ENCODE assay signal across 22 cellular contexts in genomic region chr20:7147220-7147601, GRCh38.
DNase-seq lines count a peak whose midpoint lies in the region; ATAC-seq and TF ChIP-seq lines count a peak whose summit lies in the region.
"Had no signal": no experiment of that assay in that cellular context is flagged by ENCODE, and none has a peak within 500 bp of the region (broad histone marks: within the 10 kb centered on the region; RNA-seq: fewer than 3 reads in every experiment).

No MANE protein-coding gene starts in this region.

- H3K4me1 ChIP-seq in hepatocyte (ENCODE audit: insufficient read depth) (peaks cover 6% of the 10 kb centered on the region), neuronal stem cell (ENCODE audit: control insufficient read depth in 2 of 2, insufficient read depth in 1 of 2, low read depth in 1 of 2, low read length in 2 of 2) (peaks cover 0 to 15% of the 10 kb centered on the region in 2 donors)
- H3K4me1 ChIP-seq: esophagus squamous epithelium, gastrocnemius medialis, upper lobe of left lung had no signal

- no peak overlapping the region for H3K23ac ChIP-seq in neuronal stem cell (ENCODE audit: low read depth, low read length, poor library complexity)

- no peaks in the 10 kb centered on the region for H4K20me1 ChIP-seq in hepatocyte (ENCODE audit: insufficient read depth, poor library complexity, severe bottlenecking)

- H3K9me3 ChIP-seq in hepatocyte (ENCODE audit: low read depth) (no peaks in the 10 kb centered on the region), neuronal stem cell (replicated peaks in 1 of 2; ENCODE audit: control insufficient read depth in 2 of 2, insufficient read depth in 1 of 2, low read depth in 1 of 2, low read length in 2 of 2) (no peaks in the 10 kb centered on the region)
- H3K9me3 ChIP-seq: esophagus squamous epithelium, gastrocnemius medialis, MG63, upper lobe of left lung had no signal

- H3K79me1 ChIP-seq in neuronal stem cell (ENCODE audit: low read depth, low read length) = no peaks in the 10 kb centered on the region

- H3K4me2 ChIP-seq in hepatocyte (peak overlapping the region; percentile 45), neuronal stem cell (ENCODE audit: insufficient read depth, low read length, poor library complexity, severe bottlenecking) (peak overlapping the region; percentile 21)

- H3K27ac ChIP-seq in hepatocyte = no peak overlapping the region
- H3K27ac ChIP-seq in neuronal stem cell (replicated peaks; ENCODE audit: low read length) = peak overlapping the region; percentile 62
- H3K27ac ChIP-seq: esophagus squamous epithelium, gastrocnemius medialis, upper lobe of left lung had no signal

- H2AK5ac ChIP-seq in neuronal stem cell (ENCODE audit: low read depth, low read length) = no peak overlapping the region

- H4K8ac ChIP-seq in neuronal stem cell (ENCODE audit: low read depth, low read length) = no peak overlapping the region

- WGBS in hepatocyte (ENCODE audit: low lambda C conversion rate, missing lambda C conversion rate) = 19% methylated on average over 4 of the region's 4 CpGs
- WGBS in neuronal stem cell (ENCODE audit: extremely low coverage in 2 of 2, insufficient read length in 2 of 2, insufficient replicate concordance in 1 of 2), 2 donors = no CpG with 5 or more reads among the region's 4 CpGs

- H2BK5ac ChIP-seq in neuronal stem cell (ENCODE audit: low read length) = no peak overlapping the region

- H3K79me2 ChIP-seq in hepatocyte = no peaks in the 10 kb centered on the region

- no peak for TF ChIP-seq CTCF in hepatocyte (IDR thresholded peaks at IDR 0.05; ENCODE audit: poor library complexity)

- H3K9me2 ChIP-seq in hepatocyte (replicated peaks; ENCODE audit: insufficient read depth) = no peaks in the 10 kb centered on the region

- H2AFZ ChIP-seq in hepatocyte = no peak overlapping the region
- no peak overlapping the region for H2AFZ ChIP-seq in neuronal stem cell (ENCODE audit: low read length)

- H2BK120ac ChIP-seq in neuronal stem cell (ENCODE audit: low read depth, low read length) = no peak overlapping the region

- H3K14ac ChIP-seq in neuronal stem cell (ENCODE audit: low read length) = no peak overlapping the region

- H3K4me3 ChIP-seq in hepatocyte (no peak overlapping the region), neuronal stem cell (ENCODE audit: low read length in 2 of 2) (no peak overlapping the region)
- H3K4me3 ChIP-seq: esophagus squamous epithelium, gastrocnemius medialis, MG63, upper lobe of left lung had no signal

- H2BK15ac ChIP-seq in neuronal stem cell (ENCODE audit: low read length) = no peak overlapping the region

- no peaks in the 10 kb centered on the region for H3K27me3 ChIP-seq in hepatocyte
- H3K27me3 ChIP-seq in neuronal stem cell (ENCODE audit: control insufficient read depth in 3 of 3, insufficient read depth in 3 of 3, low read depth in 1 of 3, low read length in 3 of 3) = no peaks in the 10 kb centered on the region
- H3K27me3 ChIP-seq: esophagus squamous epithelium, gastrocnemius medialis, MG63, upper lobe of left lung had no signal

- peak; percentile 46 for DNase-seq in NCI-H748 (lab: John Stamatoyannopoulos, UW; ENCODE audit: unreplicated experiment)
- DNase-seq in NCI-H748 treated with DMSO at 0.1 percent for 48 hours (lab: John Stamatoyannopoulos, UW) = no peak
- peak; percentile 55 for DNase-seq in amniotic epithelial cell (ENCODE audit: low read depth)
- DNase-seq in hepatocyte (ENCODE audit: low spot score) = peak; percentile 7
- peak; percentile 46 for DNase-seq in neuronal stem cell (ENCODE audit: low spot score)
- DNase-seq in pons (ENCODE audit: low spot score) = no peak
- DNase-seq: activated CD8-positive, alpha-beta T cell treated with anti-CD3 and anti-CD28 coated beads, Interleukin-2, amount 10 ng/mL, durations not matched to agents 7 days and 5 days; activated gamma-delta T cell; CD4-positive, alpha-beta memory T cell; DMS79; effector memory CD8-positive, alpha-beta T cell; esophagus squamous epithelium; gastrocnemius medialis; HCEC 1CT; mesenchymal stem cell; MG63; NCI-H510A; substantia nigra had no signal

- no peak overlapping the region for H3K18ac ChIP-seq in neuronal stem cell (ENCODE audit: low read length)

- no peaks in the 10 kb centered on the region for H3K36me3 ChIP-seq in hepatocyte (replicated peaks; ENCODE audit: insufficient read depth, low read depth)
- no peaks in the 10 kb centered on the region for H3K36me3 ChIP-seq in neuronal stem cell (replicated peaks in 1 of 2; ENCODE audit: control insufficient read depth in 2 of 2, insufficient read depth in 2 of 2, low read length in 2 of 2)
- H3K36me3 ChIP-seq: esophagus squamous epithelium, gastrocnemius medialis, MG63, upper lobe of left lung had no signal

- ATAC-seq in HG02759 (IDR thresholded peaks at IDR 0.05; ENCODE audit: unreplicated experiment) = no peak
- no peak for ATAC-seq in HG02870 (IDR thresholded peaks at IDR 0.05; ENCODE audit: unreplicated experiment)
- ATAC-seq: activated CD8-positive, alpha-beta T cell treated with anti-CD3 and anti-CD28 coated beads, Interleukin-2, amount 10 ng/mL, durations not matched to agents 7 days and 5 days; effector memory CD8-positive, alpha-beta T cell; stimulated activated effector memory CD8-positive, alpha-beta T cell treated with anti-CD3 and anti-CD28 coated beads, Interleukin-12 subunit alpha, Interleukin-12 subunit beta, amount 100 ng/mL, for 72 hours had no signal

- no peak overlapping the region for H2BK12ac ChIP-seq in neuronal stem cell (ENCODE audit: low read length)

- no peak overlapping the region for H4K91ac ChIP-seq in neuronal stem cell (ENCODE audit: low read depth, low read length, poor library complexity)

- no peak overlapping the region for H3K4ac ChIP-seq in neuronal stem cell (ENCODE audit: low read length)

- no peak overlapping the region for H3K9ac ChIP-seq in neuronal stem cell (ENCODE audit: low read depth, low read length, poor library complexity)

Comparison
In these comparisons a context has a peak if more than half of its experiments do, and no peak if none do; other contexts are left out.
1. DNase-seq: peak in NCI-H748 (single experiment), amniotic epithelial cell (single experiment), hepatocyte (single experiment) and neuronal stem cell (single experiment); none in NCI-H748 treated with DMSO at 0.1 percent for 48 hours (single experiment) and pons (single experiment).